Comparison of ENCODE assay signal across 28 cellular contexts in genomic region chr3:25412269-25412668, GRCh38. TPM values are rescaled to one million over a fixed set of nuclear protein-coding genes. Genes with fewer than 3 reads are reported as not detected.
DNase-seq lines count a peak whose midpoint lies in the region; ATAC-seq and TF ChIP-seq lines count a peak whose summit lies in the region.
"Had no signal": no experiment of that assay in that cellular context is flagged by ENCODE, and none has a peak within 500 bp of the region (broad histone marks: within the 10 kb centered on the region; RNA-seq: fewer than 3 reads in every experiment).

No MANE protein-coding gene starts in this region.

- intact Hi-C loops in upper lobe of right lung (cut with DNase I): no loop called here

- H3K79me2 ChIP-seq in osteoblast (ENCODE audit: insufficient read depth, low read length): no peaks in the 10 kb centered on the region
- H3K79me2 ChIP-seq: parathyroid adenoma had no signal

- H3K27ac ChIP-seq in upper lobe of right lung: no peak overlapping the region
- no peak overlapping the region for H3K27ac ChIP-seq in osteoblast (ENCODE audit: low read depth, low read length)
- H3K27ac ChIP-seq: dorsolateral prefrontal cortex, parathyroid adenoma, Peyer's patch, right atrium auricular region, testis had no signal

- TF ChIP-seq CTCF in fibroblast of the aortic adventitia (IDR thresholded peaks at IDR 0.05; ENCODE audit: insufficient read depth, low read length) (no peak), upper lobe of right lung (IDR thresholded peaks at IDR 0.05) (no peak), osteoblast (IDR thresholded peaks at IDR 0.05; ENCODE audit: extremely low read depth, low read depth, low read length) (no peak)

- H2AFZ ChIP-seq in osteoblast (ENCODE audit: low read length): no peak overlapping the region
- H2AFZ ChIP-seq: parathyroid adenoma had no signal

- H3K4me3 ChIP-seq in fibroblast of the aortic adventitia (ENCODE audit: low read depth, low read length) (no peak overlapping the region), upper lobe of right lung (no peak overlapping the region), osteoblast (ENCODE audit: insufficient read depth, low read length) (no peak overlapping the region)
- H3K4me3 ChIP-seq: dorsolateral prefrontal cortex, mucosa of descending colon, Peyer's patch, right atrium auricular region, testis had no signal

- H3K4me1 ChIP-seq in upper lobe of right lung: no peaks in the 10 kb centered on the region
- no peaks in the 10 kb centered on the region for H3K4me1 ChIP-seq in osteoblast (ENCODE audit: insufficient read depth, low read length)
- H3K4me1 ChIP-seq: parathyroid adenoma, right atrium auricular region, testis had no signal

- peak; percentile 44; the same call in 2 of the 3 replicates for ATAC-seq in SK-N-SH treated with all-trans-retinoic acid at 6 μM for 48 hours
- peak; percentile 36 for ATAC-seq in upper lobe of right lung
- no peak for ATAC-seq in GM21360 (IDR thresholded peaks at IDR 0.05; ENCODE audit: unreplicated experiment)
- ATAC-seq: activated T-cell treated with anti-CD3 and anti-CD28 coated beads, Interleukin-2, amount 50 U/mL, for 72 hours; mucosa of descending colon had no signal

- H3K36me3 ChIP-seq in upper lobe of right lung: no peaks in the 10 kb centered on the region
- H3K36me3 ChIP-seq in osteoblast (ENCODE audit: insufficient read depth, low read length): no peaks in the 10 kb centered on the region
- H3K36me3 ChIP-seq: Peyer's patch, right atrium auricular region had no signal

- H3K27me3 ChIP-seq in upper lobe of right lung (no peaks in the 10 kb centered on the region), osteoblast (ENCODE audit: insufficient read depth, low read length) (no peaks in the 10 kb centered on the region)
- H3K27me3 ChIP-seq: dorsolateral prefrontal cortex, Peyer's patch, right atrium auricular region, testis had no signal

- H3K4me2 ChIP-seq in osteoblast (ENCODE audit: insufficient read depth, low read length): no peak overlapping the region

- H3K9me3 ChIP-seq in upper lobe of right lung: no peaks in the 10 kb centered on the region
- no peaks in the 10 kb centered on the region for H3K9me3 ChIP-seq in osteoblast (ENCODE audit: low read depth, low read length)
- H3K9me3 ChIP-seq: mucosa of descending colon, Peyer's patch, right atrium auricular region, testis had no signal

- H4K20me1 ChIP-seq in osteoblast (ENCODE audit: insufficient read depth, low read length): no peaks in the 10 kb centered on the region

- DNase-seq in HT-29 (ENCODE audit: low spot score) (peak; percentile 21), fibroblast of the aortic adventitia (ENCODE audit: low read depth) (peak; percentile 8), upper lobe of right lung (no peak), osteoblast (ENCODE audit: insufficient read length, low spot score, missing footprints) (no peak), hypothalamus (lab: John Stamatoyannopoulos, UW) (no peak)
- DNase-seq: activated CD4-positive, alpha-beta T cell treated with anti-CD3 and anti-CD28 coated beads for 48 hours; activated naive CD4-positive, alpha-beta T cell treated with anti-CD3 and anti-CD28 coated beads, Interleukin-2, amount 50 U/mL, for 16 hours; activated T-cell treated with anti-CD3 and anti-CD28 coated beads, Interleukin-2, amount 50 U/mL, for 72 hours; AML-193; DND-41; dorsolateral prefrontal cortex; foreskin fibroblast; hippocampal formation; Karpas-422; mucosa of descending colon; NCI-H1092 treated with DMSO at 0.1 percent for 48 hours; NCI-H1930; NCI-H526 treated with DMSO at 0.1 percent for 48 hours; nephron progenitor cell; Peyer's patch; stimulated activated CD4-positive, alpha-beta T cell treated with anti-CD3 and anti-CD28 coated beads, Interleukin-4, amount 100 ng/mL, for 4 hours; stimulated activated naive CD4-positive, alpha-beta T cell; T-helper 2 cell; testis had no signal

TF ChIP-seq in SK-N-SH treated with all-trans-retinoic acid at 6 μM for 48 hours, 23 proteins besides CTCF, POLR2A, EP300 and RAD21:
- TF ChIP-seq TCF4 (CRISPR knock-in tag; IDR thresholded peaks at IDR 0.05; ENCODE audit: borderline replicate concordance) (no peak), CSDC2 (CRISPR knock-in tag; IDR thresholded peaks at IDR 0.05) (no peak), ARNTL (CRISPR knock-in tag; IDR thresholded peaks at IDR 0.05; ENCODE audit: borderline replicate concordance, low read depth) (no peak), SNAI2 (CRISPR knock-in tag; IDR thresholded peaks at IDR 0.05) (no peak), ZC3H10 (CRISPR knock-in tag; IDR thresholded peaks at IDR 0.05) (no peak), ZNF70 (CRISPR knock-in tag; IDR thresholded peaks at IDR 0.05) (no peak)
TF ChIP-seq in SK-N-SH treated with all-trans-retinoic acid at 6 μM for 48 hours: peak in this region for 0.

RNA-seq across cellular contexts. Expression of gene RARB, which starts 15.8 kb away (rescaled TPM):
- total RNA-seq in HT-29 (2014; rRNA removed; shearing (Covaris generic)): not detected in 2 replicates
- total RNA-seq in fibroblast of the aortic adventitia (ENCODE audit: low replicate concordance): 3.1 and 4.2 TPM in 2 replicates
- 5.8 TPM for total RNA-seq in upper lobe of right lung
- total RNA-seq in osteoblast: 4.1 and 7.6 TPM in 2 replicates
- total RNA-seq: activated T-cell treated with anti-CD3 and anti-CD28 coated beads, Interleukin-2, amount 50 U/mL, for 72 hours had no signal

Comparison
In these comparisons a context has a peak if more than half of its experiments do, and no peak if none do; other contexts are left out.
1. DNase-seq: peak in HT-29 (single experiment) and fibroblast of the aortic adventitia (single experiment); none in upper lobe of right lung (single experiment), osteoblast (single experiment) and hypothalamus (0 of 51).